30 cellular contexts compared by ENCODE assay signal in the genomic region with DNA sequence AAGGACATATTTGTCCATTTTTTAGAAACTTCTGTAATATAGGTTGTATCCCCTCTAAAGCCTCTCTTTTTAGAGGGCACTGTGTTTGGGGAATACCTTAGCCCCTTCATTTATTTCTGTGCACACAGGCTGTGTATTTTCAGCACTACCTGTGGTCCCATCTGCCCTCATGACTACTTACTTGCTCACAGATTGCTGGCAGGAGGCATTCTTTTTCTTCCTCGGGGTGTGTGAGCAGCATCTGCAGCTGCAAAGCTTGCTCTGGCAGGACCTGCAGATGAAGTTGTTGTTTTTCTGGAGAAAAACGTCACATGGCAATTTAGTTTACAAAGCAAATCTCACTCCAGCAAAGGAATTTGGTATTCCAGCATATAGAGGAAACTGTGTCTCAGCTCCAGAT. TPM values are rescaled to one million over a fixed set of nuclear protein-coding genes. Genes with fewer than 3 reads are reported as not detected.
DNase-seq lines count a peak whose midpoint lies in the region; ATAC-seq, FAIRE-seq and TF ChIP-seq lines count a peak whose summit lies in the region.
"Had no signal": no experiment of that assay in that cellular context is flagged by ENCODE, and none has a peak within 500 bp of the region (broad histone marks: within the 10 kb centered on the region; RNA-seq: fewer than 3 reads in every experiment).

No MANE protein-coding gene starts in this region.

- BruUV-seq in PC-3 (replicated peaks; lab: Mats Ljungman, UMichigan) = no TSS peak

- H3K27me3 ChIP-seq in PC-3 (ENCODE audit: low read length) (peaks cover 28% of the 10 kb centered on the region), stomach (no peaks in the 10 kb centered on the region)
- H3K27me3 ChIP-seq: SJCRH30 had no signal

- intact Hi-C loops in PC-3 (cut with micrococcal nuclease) (no loop called here), activated B cell treated with CpG ODN at 0.5 μM for 24 hours (cut with micrococcal nuclease) (no loop called here), stomach (cut with DNase I; ENCODE audit: low total_unique reads) (no loop called here)

- no peaks in the 10 kb centered on the region for H3K9me3 ChIP-seq in PC-3 (ENCODE audit: low read length)
- H3K9me3 ChIP-seq in stomach = no peaks in the 10 kb centered on the region
- H3K9me3 ChIP-seq: SJCRH30 had no signal

- DNase-seq in PC-3 = peak; percentile 17
- no peak for DNase-seq in activated B cell treated with CpG ODN at 0.5 μM for 24 hours
- peak; percentile 4 for DNase-seq in fibroblast of mammary gland (ENCODE audit: low read depth)
- DNase-seq in stomach = no peak
- no peak for DNase-seq in AG20443 (ENCODE audit: low spot score)
- no peak for DNase-seq in GM19239 (ENCODE audit: insufficient read length, low spot score)
- no peak for DNase-seq in natural killer cell treated with Interleukin-12 subunit alpha and Interleukin-12 subunit beta and Interleukin-15 and Interleukin-18, amount 100 ng/mL, for 72 hours (ENCODE audit: low spot score)
- DNase-seq: CD8-positive, alpha-beta T cell; DMS 273 treated with DMSO at 0.1 percent for 48 hours; DMS79; EL; GDM1; H9; KBM-7; MM.1S; NCI-H1417; NCI-H1694 treated with DMSO at 0.1 percent for 48 hours; NCI-H2081; NCI-H2227 treated with DMSO at 0.1 percent for 48 hours; NCI-H526 treated with DMSO at 0.1 percent for 48 hours; OCI-M1; SJCRH30 had no signal

- no peak for TF ChIP-seq POLR2A in stomach (IDR thresholded peaks at IDR 0.05)

- H3K27ac ChIP-seq in PC-3 (ENCODE audit: low read length) (no peak overlapping the region), stomach (peak overlapping the region; percentile 10 to 91 (median 79))
- H3K27ac ChIP-seq: A549, C4-2B, SJCRH30 had no signal

- no peaks in the 10 kb centered on the region for H4K20me1 ChIP-seq in PC-3 (ENCODE audit: low read length)

- H3F3A ChIP-seq in PC-3 (ENCODE audit: low read length, unreplicated experiment) = no peaks in the 10 kb centered on the region

- no peaks in the 10 kb centered on the region for H3K36me3 ChIP-seq in PC-3 (ENCODE audit: low read depth, low read length)
- H3K36me3 ChIP-seq in stomach = no peaks in the 10 kb centered on the region
- H3K36me3 ChIP-seq: SJCRH30 had no signal

- ATAC-seq in PC-3 = no peak
- no peak for ATAC-seq in activated B cell treated with CpG ODN at 0.5 μM for 24 hours (ENCODE audit: low read depth)
- no peak for ATAC-seq in natural killer cell treated with Interleukin-12 subunit alpha and Interleukin-12 subunit beta and Interleukin-15 and Interleukin-18, amount 100 ng/mL, for 72 hours
- ATAC-seq: A549; CD8-positive, alpha-beta T cell; Right ventricle myocardium inferior; SK-N-SH treated with all-trans-retinoic acid at 6 μM for 48 hours had no signal

- TF ChIP-seq CTCF in PC-3 (conservative IDR thresholded peaks at IDR 0.05; ENCODE audit: low read depth, low read length) = no peak
- TF ChIP-seq CTCF in activated B cell treated with CpG ODN at 0.5 μM for 24 hours (IDR thresholded peaks at IDR 0.05) = no peak
- no peak for TF ChIP-seq CTCF in fibroblast of mammary gland (conservative IDR thresholded peaks at IDR 0.05; ENCODE audit: control insufficient read depth, insufficient read depth, low read depth, low read length)
- TF ChIP-seq CTCF in stomach (IDR thresholded peaks at IDR 0.05) = no peak

- no peak overlapping the region for H3K4me2 ChIP-seq in PC-3 (ENCODE audit: low read length)
- H3K4me2 ChIP-seq: A549 had no signal

- POLR2A ChIA-PET in PC-3 (lab: Charles Lee; ENCODE audit: unreplicated experiment) (no interaction called here), activated B cell treated with CpG ODN at 0.5 μM for 24 hours (lab: Charles Lee) (no interaction called here)

- CTCF ChIA-PET in PC-3 (lab: Charles Lee) = no interaction called here
- CTCF ChIA-PET in activated B cell treated with CpG ODN at 0.5 μM for 24 hours (lab: Charles Lee) = interaction anchor here (1.1 to 3.6 kb wide), 2 partner anchors 16 to 32 kb away, joined by 3 to 14 read pairs; no protein-coding TSS in a partner anchor

- no peak overlapping the region for H3K9ac ChIP-seq in PC-3 (ENCODE audit: low read length)

- H3K9me3 Mint-ChIP-seq in activated B cell treated with CpG ODN at 0.5 μM for 24 hours = peaks cover 7% of the 10 kb centered on the region
- no peaks in the 10 kb centered on the region for H3K9me3 Mint-ChIP-seq in natural killer cell treated with Interleukin-12 subunit alpha and Interleukin-12 subunit beta and Interleukin-15 and Interleukin-18, amount 100 ng/mL, for 72 hours
- H3K9me3 Mint-ChIP-seq: CD8-positive, alpha-beta T cell had no signal

- peak overlapping the region; percentile 50 for H3K27ac Mint-ChIP-seq in activated B cell treated with CpG ODN at 0.5 μM for 24 hours
- H3K27ac Mint-ChIP-seq in natural killer cell treated with Interleukin-12 subunit alpha and Interleukin-12 subunit beta and Interleukin-15 and Interleukin-18, amount 100 ng/mL, for 72 hours = no peak overlapping the region
- H3K27ac Mint-ChIP-seq: CD8-positive, alpha-beta T cell had no signal

- no peaks in the 10 kb centered on the region for H3K27me3 Mint-ChIP-seq in activated B cell treated with CpG ODN at 0.5 μM for 24 hours
- H3K27me3 Mint-ChIP-seq in natural killer cell treated with Interleukin-12 subunit alpha and Interleukin-12 subunit beta and Interleukin-15 and Interleukin-18, amount 100 ng/mL, for 72 hours = peaks cover 17 to 23% of the 10 kb centered on the region in 2 donors

- H3K4me3 Mint-ChIP-seq in activated B cell treated with CpG ODN at 0.5 μM for 24 hours = no peak overlapping the region
- H3K4me3 Mint-ChIP-seq in natural killer cell treated with Interleukin-12 subunit alpha and Interleukin-12 subunit beta and Interleukin-15 and Interleukin-18, amount 100 ng/mL, for 72 hours = no peak overlapping the region
- H3K4me3 Mint-ChIP-seq: CD8-positive, alpha-beta T cell; H9 had no signal

- no peak overlapping the region for H2AFZ ChIP-seq in PC-3 (ENCODE audit: low read length)

- TF ChIP-seq EP300 in stomach (IDR thresholded peaks at IDR 0.05) = no peak

- no peaks in the 10 kb centered on the region for H3K79me2 ChIP-seq in PC-3 (ENCODE audit: low read length)

- FAIRE-seq in GM19239 (lab: Jason Lieb, UNC) = no peak
- FAIRE-seq: A549, GM12891, HTR-8/SVneo, RCC 7860 had no signal

- H3K4me3 ChIP-seq in PC-3 (ENCODE audit: low read length) = no peak overlapping the region
- H3K4me3 ChIP-seq in fibroblast of mammary gland (ENCODE audit: control insufficient read depth, low read depth, low read length) = no peak overlapping the region
- no peak overlapping the region for H3K4me3 ChIP-seq in stomach
- H3K4me3 ChIP-seq: A549, SJCRH30 had no signal

- H3K4me1 ChIP-seq in PC-3 (ENCODE audit: insufficient read depth, low read length) (no peaks in the 10 kb centered on the region), stomach (peaks cover 8 to 49% (median 23%) of the 10 kb centered on the region in 4 donors)
- H3K4me1 ChIP-seq: A549, SJCRH30 had no signal

- peaks cover 51% of the 10 kb centered on the region for H3K4me1 Mint-ChIP-seq in activated B cell treated with CpG ODN at 0.5 μM for 24 hours
- H3K4me1 Mint-ChIP-seq in natural killer cell treated with Interleukin-12 subunit alpha and Interleukin-12 subunit beta and Interleukin-15 and Interleukin-18, amount 100 ng/mL, for 72 hours (ENCODE audit: low read depth in 2 of 2) = no peaks in the 10 kb centered on the region

- peaks cover 4% of the 10 kb centered on the region for H3K36me3 Mint-ChIP-seq in activated B cell treated with CpG ODN at 0.5 μM for 24 hours (ENCODE audit: low read depth)
- no peaks in the 10 kb centered on the region for H3K36me3 Mint-ChIP-seq in natural killer cell treated with Interleukin-12 subunit alpha and Interleukin-12 subunit beta and Interleukin-15 and Interleukin-18, amount 100 ng/mL, for 72 hours
- H3K36me3 Mint-ChIP-seq: CD8-positive, alpha-beta T cell had no signal

- WGBS in stomach, 5 donors = 19 to 29% (median 25%) methylated on average over 2 of the region's 2 CpGs

- no peaks in the 10 kb centered on the region for H3K9me2 ChIP-seq in PC-3 (replicated peaks; ENCODE audit: low read length)

RNA-seq across cellular contexts. Expression of gene ANG, which starts 24.3 kb away (rescaled TPM):
- 4.8 and 6.6 TPM in 2 replicates for total RNA-seq in PC-3 (2014; rRNA removed)
- 1.1 TPM in 1 of 2 replicates, not detected in the other for total RNA-seq in activated B cell treated with CpG ODN at 0.5 μM for 24 hours
- 10 to 100 TPM in 3 of 5 donors, 1 to 10 TPM in 1, under 1 TPM in 1; 0.58 to 46.1 (median 37.4) TPM for total RNA-seq in stomach
- polyA plus RNA-seq in stomach = 10 to 100 TPM; 15.9 to 34.7 (median 28.0) TPM
- total RNA-seq in natural killer cell treated with Interleukin-12 subunit alpha and Interleukin-12 subunit beta and Interleukin-15 and Interleukin-18, amount 100 ng/mL, for 72 hours = 1 to 10 TPM in 1 of 2 donors, under 1 TPM in 1; 0.78 to 1.6 TPM

RNA-seq across cellular contexts. Expression of gene RNASE4, which starts 28.5 kb away (rescaled TPM):
- total RNA-seq in PC-3 (2014; rRNA removed) = 5.9 and 8.5 TPM in 2 replicates
- 0.20 and 1.0 TPM in 2 replicates for total RNA-seq in activated B cell treated with CpG ODN at 0.5 μM for 24 hours
- 100 to 1,000 TPM in 3 of 5 donors, 10 to 100 TPM in 1, not detected in 1; 13.4 to 158 (median 117) TPM for total RNA-seq in stomach
- polyA plus RNA-seq in stomach = 10 to 100 TPM; 27.6 to 58.0 (median 35.4) TPM
- 1 to 10 TPM in 1 of 2 donors, under 1 TPM in 1; 0.50 to 1.2 TPM for total RNA-seq in natural killer cell treated with Interleukin-12 subunit alpha and Interleukin-12 subunit beta and Interleukin-15 and Interleukin-18, amount 100 ng/mL, for 72 hours
- total RNA-seq: H9 had no signal

RNA-seq across cellular contexts. Expression of gene EDDM3A, which starts 32.8 kb away (rescaled TPM):
- total RNA-seq in PC-3 (2014; rRNA removed) = not detected in 2 replicates
- not detected in 2 replicates for total RNA-seq in activated B cell treated with CpG ODN at 0.5 μM for 24 hours
- total RNA-seq in stomach = not detected
- under 1 TPM in 1 of 3 donors, not detected in 2; 0.38 TPM for polyA plus RNA-seq in stomach
- total RNA-seq in natural killer cell treated with Interleukin-12 subunit alpha and Interleukin-12 subunit beta and Interleukin-15 and Interleukin-18, amount 100 ng/mL, for 72 hours = not detected
- total RNA-seq: CD8-positive, alpha-beta T cell; H9; NCI-H460; Right ventricle myocardium inferior; SJCRH30 had no signal
- polyA plus RNA-seq: A549 had no signal

RNA-seq across cellular contexts. Expression of gene EDDM3B, which starts 55.3 kb away (rescaled TPM):
- total RNA-seq in PC-3 (2014; rRNA removed) (not detected in 2 replicates), activated B cell treated with CpG ODN at 0.5 μM for 24 hours (not detected in 2 replicates), stomach (not detected)
- not detected for polyA plus RNA-seq in stomach
- not detected for total RNA-seq in natural killer cell treated with Interleukin-12 subunit alpha and Interleukin-12 subunit beta and Interleukin-15 and Interleukin-18, amount 100 ng/mL, for 72 hours
- total RNA-seq: CD8-positive, alpha-beta T cell; H9; NCI-H460; Right ventricle myocardium inferior; SJCRH30 had no signal
- polyA plus RNA-seq: A549 had no signal

Comparison
In these comparisons a context has a peak if more than half of its experiments do, and no peak if none do; other contexts are left out.
1. DNase-seq: peak in PC-3 (single experiment) and fibroblast of mammary gland (single experiment); none in activated B cell treated with CpG ODN at 0.5 μM for 24 hours (single experiment), stomach (single experiment), AG20443 (single experiment), GM19239 (single experiment) and natural killer cell treated with Interleukin-12 subunit alpha and Interleukin-12 subunit beta and Interleukin-15 and Interleukin-18, amount 100 ng/mL, for 72 hours (single experiment).